In genomic region chr6:19312291-19312978, GRCh38 we compare ENCODE assay signal across 25 cellular contexts.
DNase-seq lines count a peak whose midpoint lies in the region; ATAC-seq, FAIRE-seq and TF ChIP-seq lines count a peak whose summit lies in the region.
"Had no signal": no experiment of that assay in that cellular context is flagged by ENCODE, and none has a peak within 500 bp of the region (broad histone marks: within the 10 kb centered on the region; RNA-seq: fewer than 3 reads in every experiment).

No MANE protein-coding gene starts in this region.

- H3K9me3 ChIP-seq in HUES48 (ENCODE audit: control insufficient read depth, insufficient read depth, low read length) (no peaks in the 10 kb centered on the region), MG63 (no peaks in the 10 kb centered on the region)
- H3K9me3 ChIP-seq: BLaER1, Caco-2, esophagus muscularis mucosa, gastroesophageal sphincter had no signal

- DNase-seq in DMS 273 (lab: John Stamatoyannopoulos, UW; ENCODE audit: unreplicated experiment) (peak; percentile 86), cerebellum (ENCODE audit: low spot score) (peak; percentile 58), iPS-NIHi7 (ENCODE audit: extremely low spot score) (peak; percentile 74), NCI-H2081 treated with DMSO at 0.1 percent for 48 hours (lab: John Stamatoyannopoulos, UW) (no peak), D721Med (ENCODE audit: insufficient read length, low spot score) (no peak), MG63 (no peak)
- DNase-seq: activated CD4-positive, alpha-beta T cell treated with anti-CD3 and anti-CD28 coated beads, Interleukin-2, amount 50 U/mL, for 48 hours; activated CD4-positive, CD25-positive, alpha-beta regulatory T cell; activated CD8-positive, alpha-beta memory T cell treated with anti-CD3 and anti-CD28 coated beads, Interleukin-2, amount 50 U/mL, for 48 hours; activated effector memory CD4-positive, alpha-beta T cell treated with Interleukin-2 at 50 U/mL for 16 hours; activated naive CD8-positive, alpha-beta T cell treated with anti-CD3 and anti-CD28 coated beads, Interleukin-2, amount 10 ng/mL, durations not matched to agents 7 days and 5 days; Caco-2; effector memory CD8-positive, alpha-beta T cell; MV-4-11; naive thymus-derived CD4-positive, alpha-beta T cell; NCI-H510A had no signal

- peaks cover 23% of the 10 kb centered on the region for H3K4me1 ChIP-seq in HUES48 (ENCODE audit: control insufficient read depth, insufficient read depth, low read length)
- H3K4me1 ChIP-seq: BLaER1, Caco-2, parathyroid adenoma had no signal

- no peak for TF ChIP-seq CTCF in D721Med (IDR thresholded peaks at IDR 0.05; ENCODE audit: insufficient read depth, missing control alignments)

- peak overlapping the region; percentile 21 for H3K9ac ChIP-seq in HUES48 (ENCODE audit: low read depth, low read length)
- H3K9ac ChIP-seq: BLaER1, parathyroid adenoma had no signal

- H3K36me3 ChIP-seq in HUES48 (ENCODE audit: control insufficient read depth, insufficient read depth, low read length): no peaks in the 10 kb centered on the region
- no peaks in the 10 kb centered on the region for H3K36me3 ChIP-seq in MG63
- H3K36me3 ChIP-seq: BLaER1, esophagus muscularis mucosa, gastroesophageal sphincter had no signal

- no peak for ATAC-seq in GM18519 (IDR thresholded peaks at IDR 0.05; ENCODE audit: low FRiP score, unreplicated experiment)
- ATAC-seq: effector memory CD8-positive, alpha-beta T cell; gastroesophageal sphincter; naive thymus-derived CD4-positive, alpha-beta T cell; sciatic nerve; SK-N-SH treated with all-trans-retinoic acid at 6 μM for 48 hours had no signal

- no peak for FAIRE-seq in D721Med (lab: Jason Lieb, UNC)
- FAIRE-seq: GM18507 had no signal

- peaks cover 9% of the 10 kb centered on the region for H3K27me3 ChIP-seq in HUES48 (ENCODE audit: control insufficient read depth, insufficient read depth, low read length)
- H3K27me3 ChIP-seq in MG63: no peaks in the 10 kb centered on the region
- H3K27me3 ChIP-seq: BLaER1, esophagus muscularis mucosa, gastroesophageal sphincter had no signal

- H3K27ac ChIP-seq in HUES48 (ENCODE audit: low read depth, low read length): peak overlapping the region; percentile 91
- H3K27ac ChIP-seq: BLaER1, esophagus muscularis mucosa, gastroesophageal sphincter, parathyroid adenoma had no signal

- H3K4me3 ChIP-seq in HUES48 (ENCODE audit: low read depth, low read length): peak overlapping the region; percentile 18
- H3K4me3 ChIP-seq in MG63: no peak overlapping the region
- H3K4me3 ChIP-seq: BLaER1, esophagus muscularis mucosa, gastroesophageal sphincter had no signal

Comparison
In these comparisons a context has a peak if more than half of its experiments do, and no peak if none do; other contexts are left out.
1. DNase-seq: peak in DMS 273 (single experiment), cerebellum (single experiment) and iPS-NIHi7 (single experiment); none in NCI-H2081 treated with DMSO at 0.1 percent for 48 hours (single experiment), D721Med (single experiment) and MG63 (single experiment).